ENCODE assay signal across 10 cellular contexts in genomic region chr7:132145466-132145865, GRCh38.
DNase-seq lines count a peak whose midpoint lies in the region; ATAC-seq, FAIRE-seq and TF ChIP-seq lines count a peak whose summit lies in the region.
"Had no signal": no experiment of that assay in that cellular context is flagged by ENCODE, and none has a peak within 500 bp of the region (broad histone marks: within the 10 kb centered on the region; RNA-seq: fewer than 3 reads in every experiment).

No MANE protein-coding gene starts in this region.

- no peak overlapping the region for H3K4me3 Mint-ChIP-seq in activated CD4-positive, alpha-beta T cell treated with anti-CD3 and anti-CD28 coated beads for 36 hours

- H4K20me1 ChIP-seq in K562 (replicated peaks; ENCODE audit: control insufficient read depth, insufficient read depth, low read length) = peaks cover 3% of the 10 kb centered on the region; the same call in 1 of the 2 replicates
- no peaks in the 10 kb centered on the region for H4K20me1 ChIP-seq in smooth muscle cell (ENCODE audit: low read depth)

- H3K9me3 Mint-ChIP-seq in activated CD4-positive, alpha-beta T cell treated with anti-CD3 and anti-CD28 coated beads for 36 hours (ENCODE audit: low read depth) = no peaks in the 10 kb centered on the region

- CTCF ChIA-PET in K562 (lab: Yijun Ruan, JAX; ENCODE audit: low intra/inter-chr PET ratio) = interaction anchor here (0.6 kb wide), 1 partner anchor 179 kb away, joined by 3 read pairs; no protein-coding TSS in a partner anchor
- CTCF ChIA-PET in activated CD4-positive, alpha-beta T cell treated with anti-CD3 and anti-CD28 coated beads for 36 hours (lab: Charles Lee) = no interaction called here

- BruUV-seq in K562 (replicated peaks; lab: Mats Ljungman, UMichigan) = no TSS peak

- H3K79me2 ChIP-seq in K562 (ENCODE audit: control insufficient read depth, insufficient read depth, low read length) (no peaks in the 10 kb centered on the region), smooth muscle cell (ENCODE audit: low read depth) (no peaks in the 10 kb centered on the region)

- intact Hi-C loops in K562 (cut with micrococcal nuclease) = loop anchor here (10.0 kb wide), 1 partner anchor 201 kb away; no protein-coding TSS in a partner anchor
- intact Hi-C loops in activated CD4-positive, alpha-beta T cell treated with anti-CD3 and anti-CD28 coated beads for 36 hours (cut with DNase I, micrococcal nuclease) = no loop called here

- TF ChIP-seq POLR2A in K562 (conservative IDR thresholded peaks at IDR 0.05) = no peak

- DNase-seq in K562 (ENCODE audit: extremely low read depth in 1 of 4, low spot score in 3 of 4) (no peak), right atrium auricular region (ENCODE audit: low spot score) (peak; percentile 77), smooth muscle cell (lab: John Stamatoyannopoulos, UW; ENCODE audit: unreplicated experiment) (peak; percentile 23), cortex of kidney (lab: John Stamatoyannopoulos, UW) (no peak), epidermal melanocyte (ENCODE audit: insufficient read length, low spot score) (no peak), hepatic stellate cell (ENCODE audit: low spot score) (no peak)
- no peak for DNase-seq in activated CD4-positive, alpha-beta T cell treated with anti-CD3 and anti-CD28 coated beads for 36 hours
- DNase-seq: activated CD4-positive, alpha-beta T cell treated with anti-CD3 and anti-CD28 coated beads, Interleukin-2, amount 50 U/mL, for 4 hours had no signal

- no peaks in the 10 kb centered on the region for H3K4me1 Mint-ChIP-seq in activated CD4-positive, alpha-beta T cell treated with anti-CD3 and anti-CD28 coated beads for 36 hours

- in situ Hi-C loops in K562 (cut with MboI) = no loop called here

- no peak; the same call in 2 of the 3 replicates for ATAC-seq in K562
- no peak for ATAC-seq in activated CD4-positive, alpha-beta T cell treated with anti-CD3 and anti-CD28 coated beads for 36 hours

- H3K9ac ChIP-seq in HUES48 (ENCODE audit: low read depth, low read length) (no peak overlapping the region), K562 (ENCODE audit: insufficient read depth in 1 of 2, low read depth in 2 of 2, low read length in 2 of 2) (no peak overlapping the region), smooth muscle cell (ENCODE audit: low read depth) (no peak overlapping the region)

- 3% methylated on average over 8 of the region's 8 CpGs for WGBS in K562 (ENCODE audit: insufficient coverage, low coverage, missing lambda C conversion rate)
- under 1% methylated on average over 8 of the region's 8 CpGs for WGBS in smooth muscle cell (ENCODE audit: low lambda C conversion rate)

- H3K9me1 ChIP-seq in K562 (ENCODE audit: control insufficient read depth, insufficient read depth, low read length) = no peaks in the 10 kb centered on the region

- no peaks in the 10 kb centered on the region for H3K27me3 ChIP-seq in HUES48 (ENCODE audit: control insufficient read depth, insufficient read depth, low read length)
- peaks cover 16 to 65% of the 10 kb centered on the region in 2 experiments; a peak in 3 of 5 replicates for H3K27me3 ChIP-seq in K562 (ENCODE audit: control insufficient read depth in 2 of 2, insufficient read depth in 2 of 2, low read length in 2 of 2)
- H3K27me3 ChIP-seq in right atrium auricular region = no peaks in the 10 kb centered on the region
- no peaks in the 10 kb centered on the region for H3K27me3 ChIP-seq in smooth muscle cell (ENCODE audit: low read depth)

- no peak overlapping the region for H2AFZ ChIP-seq in K562 (ENCODE audit: low read depth, low read length)
- H2AFZ ChIP-seq in smooth muscle cell (ENCODE audit: low read depth) = no peak overlapping the region

- no peaks in the 10 kb centered on the region for H3K36me3 ChIP-seq in HUES48 (ENCODE audit: control insufficient read depth, insufficient read depth, low read length)
- H3K36me3 ChIP-seq in K562 (ENCODE audit: control insufficient read depth, insufficient read depth, low read length) = no peaks in the 10 kb centered on the region
- H3K36me3 ChIP-seq in right atrium auricular region = no peaks in the 10 kb centered on the region
- H3K36me3 ChIP-seq in smooth muscle cell (ENCODE audit: low read depth) = no peaks in the 10 kb centered on the region

- no peak overlapping the region for H3K27ac Mint-ChIP-seq in activated CD4-positive, alpha-beta T cell treated with anti-CD3 and anti-CD28 coated beads for 36 hours

- no peak; a peak in 1 of 6 replicates for TF ChIP-seq CTCF in K562 (IDR thresholded peaks at IDR 0.05 in 2 of 3, conservative IDR thresholded peaks at IDR 0.05 in 1 of 3; ENCODE audit: insufficient read depth in 2 of 3, low read depth in 1 of 3, low read length in 3 of 3)
- TF ChIP-seq CTCF in right atrium auricular region (IDR thresholded peaks at IDR 0.05) = no peak
- TF ChIP-seq CTCF in smooth muscle cell (IDR thresholded peaks at IDR 0.05; ENCODE audit: borderline replicate concordance, insufficient read depth, poor library complexity, severe bottlenecking) = peak; percentile 24

- no peak for TF ChIP-seq RAD21 in K562 (CRISPR knock-in tag; conservative IDR thresholded peaks at IDR 0.05 in 1 of 2, IDR thresholded peaks at IDR 0.05 in 1 of 2)

- H3K4me3 ChIP-seq in HUES48 (ENCODE audit: low read depth, low read length) (no peak overlapping the region), K562 (no peak overlapping the region), right atrium auricular region (no peak overlapping the region), smooth muscle cell (no peak overlapping the region)

- H3K4me2 ChIP-seq in K562 (ENCODE audit: insufficient read depth, low read length) (no peak overlapping the region), smooth muscle cell (no peak overlapping the region)

- TF ChIP-seq EP300 in K562 (IDR thresholded peaks at IDR 0.05; ENCODE audit: low read length) = no peak

- H3K27me3 Mint-ChIP-seq in activated CD4-positive, alpha-beta T cell treated with anti-CD3 and anti-CD28 coated beads for 36 hours = peaks cover 10% of the 10 kb centered on the region

- peaks cover 16% of the 10 kb centered on the region for H3K4me1 ChIP-seq in HUES48 (ENCODE audit: control insufficient read depth, insufficient read depth, low read length)
- no peaks in the 10 kb centered on the region for H3K4me1 ChIP-seq in K562 (replicated peaks in 1 of 2; ENCODE audit: control insufficient read depth in 2 of 2, insufficient read depth in 2 of 2, low read length in 2 of 2)
- H3K4me1 ChIP-seq in right atrium auricular region = no peaks in the 10 kb centered on the region
- peaks cover 10% of the 10 kb centered on the region for H3K4me1 ChIP-seq in smooth muscle cell (ENCODE audit: low read depth)

- no peaks in the 10 kb centered on the region for H3K36me3 Mint-ChIP-seq in activated CD4-positive, alpha-beta T cell treated with anti-CD3 and anti-CD28 coated beads for 36 hours (ENCODE audit: low read depth)

- FAIRE-seq in K562 (lab: Jason Lieb, UNC) = peak; percentile 48
- FAIRE-seq: GM18507 had no signal

- H3K27ac ChIP-seq in HUES48 (ENCODE audit: low read depth, low read length) (peak overlapping the region; percentile 25), K562 (ENCODE audit: extremely low read depth, low read depth, low read length) (no peak overlapping the region), right atrium auricular region (no peak overlapping the region), smooth muscle cell (ENCODE audit: low read depth) (peak overlapping the region; percentile 79)

- POLR2A ChIA-PET in K562 (lab: Yijun Ruan, JAX) = interaction anchor here (0.6 kb wide), 1 partner anchor 10 kb away, joined by 3 read pairs; no protein-coding TSS in a partner anchor
- POLR2A ChIA-PET in activated CD4-positive, alpha-beta T cell treated with anti-CD3 and anti-CD28 coated beads for 36 hours (lab: Charles Lee) = no interaction called here

- H3F3A ChIP-seq in smooth muscle cell (ENCODE audit: low read depth) = peaks cover 9% of the 10 kb centered on the region

- H3K9me3 ChIP-seq in HUES48 (ENCODE audit: control insufficient read depth, insufficient read depth, low read length) = no peaks in the 10 kb centered on the region
- H3K9me3 ChIP-seq in K562 (replicated peaks; ENCODE audit: control insufficient read depth, insufficient read depth, low read depth, low read length) = no peaks in the 10 kb centered on the region
- H3K9me3 ChIP-seq in right atrium auricular region = no peaks in the 10 kb centered on the region
- H3K9me3 ChIP-seq in smooth muscle cell (replicated peaks; ENCODE audit: low read depth) = no peaks in the 10 kb centered on the region

TF ChIP-seq in K562, 482 proteins besides CTCF, POLR2A, EP300 and RAD21:
- TF ChIP-seq PTTG1 (tag; IDR thresholded peaks at IDR 0.05; ENCODE audit: low read depth) (no peak), CBFA2T2 (conservative IDR thresholded peaks at IDR 0.05) (no peak)

Comparison
In these comparisons a context has a peak if more than half of its experiments do, and no peak if none do; other contexts are left out.
1. H3K27ac ChIP-seq: peak in HUES48 (single experiment) and smooth muscle cell (single experiment); none in K562 (single experiment) and right atrium auricular region (0 of 2).
2. DNase-seq: peak in right atrium auricular region (single experiment) and smooth muscle cell (single experiment); none in K562 (0 of 4), cortex of kidney (single experiment), activated CD4-positive, alpha-beta T cell treated with anti-CD3 and anti-CD28 coated beads for 36 hours (single experiment), epidermal melanocyte (single experiment) and hepatic stellate cell (single experiment).